In the genomic region with DNA sequence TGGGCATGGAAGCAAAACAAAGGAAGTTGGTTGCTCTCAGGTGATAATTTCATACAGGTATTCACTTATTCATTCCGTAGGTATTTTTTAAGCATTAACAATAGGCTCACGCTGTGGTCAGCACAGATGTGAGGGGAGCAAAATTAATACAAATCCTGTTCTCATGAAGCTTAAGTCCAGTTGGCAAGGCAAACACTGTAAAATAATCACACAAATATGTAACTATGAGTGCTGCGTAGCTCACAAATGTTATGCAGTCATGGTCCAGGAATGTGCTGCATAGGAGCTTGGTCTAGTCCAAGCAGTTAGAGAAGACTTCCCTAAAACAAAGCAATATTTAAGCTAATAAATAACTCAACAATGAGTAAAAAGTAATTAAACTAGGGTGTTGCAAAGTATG, we compare ENCODE assay signal across 16 cellular contexts. TPM values are rescaled to one million over a fixed set of nuclear protein-coding genes. Genes with fewer than 3 reads are reported as not detected.
DNase-seq lines count a peak whose midpoint lies in the region; ATAC-seq and TF ChIP-seq lines count a peak whose summit lies in the region.
"Had no signal": no experiment of that assay in that cellular context is flagged by ENCODE, and none has a peak within 500 bp of the region (broad histone marks: within the 10 kb centered on the region; RNA-seq: fewer than 3 reads in every experiment).

No MANE protein-coding gene starts in this region.

- H3K4me3 Mint-ChIP-seq in H9 = no peak overlapping the region
- H3K4me3 Mint-ChIP-seq: central memory CD8-positive, alpha-beta T cell; stimulated activated naive B cell treated with anti-CD40 and anti-IgM and Interleukin-4, amounts not matched to agents 10 μg/mL and 1 μg/mL and 100 μg/mL, for 72 hours had no signal

- H2BK120ac ChIP-seq in H9 (ENCODE audit: low read depth, low read length, poor library complexity, severe bottlenecking) = no peak overlapping the region

- no peaks in the 10 kb centered on the region; the same call in none of the 2 replicates for H3K9me3 ChIP-seq in AG04450 (ENCODE audit: control insufficient read depth, insufficient read depth, low read length)
- no peaks in the 10 kb centered on the region for H3K9me3 ChIP-seq in H9 (ENCODE audit: control insufficient read depth, low read depth, low read length)

- no peaks in the 10 kb centered on the region for H3K23me2 ChIP-seq in H9 (ENCODE audit: insufficient read length, low read depth, low read length, poor library complexity, severe bottlenecking)

- H4K91ac ChIP-seq in H9 (ENCODE audit: insufficient read length, low read depth, low read length) = no peak overlapping the region

- no peaks in the 10 kb centered on the region for H4K20me1 ChIP-seq in H9 (ENCODE audit: control insufficient read depth, insufficient read depth, insufficient read length)

- DNase-seq in AG04450 (ENCODE audit: low read depth, low spot score) (peak; percentile 83), HT-29 (ENCODE audit: low spot score) (peak; percentile 58), astrocyte of the hippocampus (ENCODE audit: low read depth, low spot score) (peak; percentile 75), kidney tubule cell (ENCODE audit: low spot score) (peak; percentile 100), GM19238 (ENCODE audit: insufficient read length, low spot score) (no peak), NCI-H2227 (lab: John Stamatoyannopoulos, UW; ENCODE audit: unreplicated experiment) (no peak), H9 (no peak)
- DNase-seq: heart left ventricle; NCI-H524 treated with DMSO at 0.1 percent for 48 hours; stimulated activated CD4-positive, alpha-beta T cell treated with anti-CD3 and anti-CD28 coated beads, Interleukin-15, amount 100 ng/mL, for 24 hours; stimulated activated naive B cell treated with anti-CD40 and anti-IgM and Interleukin-4, amounts not matched to agents 10 μg/mL and 1 μg/mL and 100 μg/mL, for 72 hours had no signal

- H3K9me3 Mint-ChIP-seq in H9 = peaks cover 3% of the 10 kb centered on the region in 2 experiments; a peak in 3 of 5 replicates

- H3K27ac Mint-ChIP-seq in H9 = no peak overlapping the region
- H3K27ac Mint-ChIP-seq: stimulated activated naive B cell treated with anti-CD40 and anti-IgM and Interleukin-4, amounts not matched to agents 10 μg/mL and 1 μg/mL and 100 μg/mL, for 72 hours had no signal

- H3K4ac ChIP-seq in H9 (ENCODE audit: low read depth, low read length) = no peak overlapping the region

- H3K27me3 Mint-ChIP-seq in H9 (ENCODE audit: low read depth) = peaks cover 3% of the 10 kb centered on the region; the same call in 1 of the 2 replicates

- H2BK12ac ChIP-seq in H9 (ENCODE audit: insufficient read length, low read depth, low read length) = no peak overlapping the region

- H2BK15ac ChIP-seq in H9 (ENCODE audit: low read depth, low read length) = no peak overlapping the region

- no peak overlapping the region for H3K56ac ChIP-seq in H9 (ENCODE audit: insufficient read length, low read depth, low read length)

- H3K23ac ChIP-seq in H9 (ENCODE audit: insufficient read length, low read depth, low read length) = no peak overlapping the region

- H3K4me1 Mint-ChIP-seq in H9 = peaks cover 2 to 4% of the 10 kb centered on the region in 2 experiments
- H3K4me1 Mint-ChIP-seq: central memory CD8-positive, alpha-beta T cell; stimulated activated naive B cell treated with anti-CD40 and anti-IgM and Interleukin-4, amounts not matched to agents 10 μg/mL and 1 μg/mL and 100 μg/mL, for 72 hours had no signal

- no peak overlapping the region for H2AK5ac ChIP-seq in H9 (ENCODE audit: insufficient read length, low read length)

- H3K4me3 ChIP-seq in AG04450 (ENCODE audit: low read depth, low read length) = no peak overlapping the region
- H3K4me3 ChIP-seq: GM12878, heart left ventricle had no signal

- H3K36me3 Mint-ChIP-seq in H9 (ENCODE audit: insufficient read depth in 1 of 3, low read depth in 3 of 3) = peaks cover 0 to 4% (median 0%) of the 10 kb centered on the region in 3 experiments; a peak in 2 of 7 replicates
- H3K36me3 Mint-ChIP-seq: stimulated activated naive B cell treated with anti-CD40 and anti-IgM and Interleukin-4, amounts not matched to agents 10 μg/mL and 1 μg/mL and 100 μg/mL, for 72 hours had no signal

- no peak for TF ChIP-seq CTCF in AG04450 (IDR thresholded peaks at IDR 0.05; ENCODE audit: low read depth, low read length)
- TF ChIP-seq CTCF in H9 (conservative IDR thresholded peaks at IDR 0.05) = no peak

- H3K14ac ChIP-seq in H9 (ENCODE audit: insufficient read depth, low read length) = no peak overlapping the region

- no peak overlapping the region for H4K5ac ChIP-seq in H9 (ENCODE audit: insufficient read length, low read depth, low read length)

- no peaks in the 10 kb centered on the region for H3K79me2 ChIP-seq in H9 (ENCODE audit: insufficient read depth, low read length)

- H2BK20ac ChIP-seq in H9 (ENCODE audit: low read depth, low read length, poor library complexity, severe bottlenecking) = no peak overlapping the region

- no peak for ATAC-seq in HG03520 (IDR thresholded peaks at IDR 0.05; ENCODE audit: unreplicated experiment)
- ATAC-seq: GM12878; heart left ventricle; stimulated activated naive B cell treated with anti-CD40 and anti-IgM and Interleukin-4, amounts not matched to agents 10 μg/mL and 1 μg/mL and 100 μg/mL, for 72 hours had no signal

- H3K18ac ChIP-seq in H9 (ENCODE audit: insufficient read length, low read depth, low read length) = no peak overlapping the region

- CTCF ChIA-PET in AG04450 (lab: Charles Lee) = interaction anchor here (0.5 to 2.2 kb wide), 3 partner anchors 24 to 330 kb away, joined by 5 to 9 read pairs (median 8); no protein-coding TSS in a partner anchor

- no CpG with 5 or more reads among the region's 3 CpGs for WGBS in H9 (ENCODE audit: extremely low coverage, insufficient read length, low lambda C conversion rate)

- H2BK5ac ChIP-seq in H9 (ENCODE audit: insufficient read length, low read length) = no peak overlapping the region

- no peak overlapping the region for H3K9ac ChIP-seq in H9 (ENCODE audit: extremely low read depth, insufficient read length, low read length)

- H3T11ph ChIP-seq in H9 (ENCODE audit: low read length) = no peak overlapping the region

- POLR2A ChIA-PET in AG04450 (lab: Yijun Ruan, JAX) = interaction anchor here (0.5 to 1.1 kb wide), 3 partner anchors 9 to 75 kb away, joined by 3 to 9 read pairs (median 4); no protein-coding TSS in a partner anchor

- no peaks in the 10 kb centered on the region for H3K4me1 ChIP-seq in H9 (ENCODE audit: insufficient read depth, low read length)
- H3K4me1 ChIP-seq: heart left ventricle had no signal

- H2AFZ ChIP-seq in H9 (ENCODE audit: low read length) = no peak overlapping the region

- H3K4me2 ChIP-seq in H9 (ENCODE audit: insufficient read depth, insufficient read length, low read length) = no peak overlapping the region

- H3K79me1 ChIP-seq in H9 (ENCODE audit: insufficient read depth, low read depth, low read length, poor library complexity, severe bottlenecking) = no peaks in the 10 kb centered on the region

- H3K27me3 ChIP-seq in AG04450 (ENCODE audit: control insufficient read depth, insufficient read depth, low read length) (no peaks in the 10 kb centered on the region), H9 (ENCODE audit: insufficient read depth, low read length) (no peaks in the 10 kb centered on the region)

- H3K27ac ChIP-seq in AG04450 (ENCODE audit: low read depth, low read length) = peak overlapping the region; percentile 84
- no peak overlapping the region for H3K27ac ChIP-seq in H9 (ENCODE audit: insufficient read length, low read depth, low read length)
- H3K27ac ChIP-seq: C4-2B, heart left ventricle had no signal

- no peak overlapping the region for H4K8ac ChIP-seq in H9 (replicated peaks; ENCODE audit: insufficient read length, low read depth, low read length)

RNA-seq across cellular contexts. Expression of a gene that starts 23.9 kb away (rescaled TPM):
- not detected in 2 replicates for polyA plus RNA-seq in AG04450 (2011; rRNA removed)
- not detected in 2 replicates for polyA minus RNA-seq in AG04450 (2011; rRNA and poly(A)+ RNA removed)
- total RNA-seq in HT-29 (2014; rRNA removed; shearing (Covaris generic)) = 12.8 and 15.1 TPM in 2 replicates
- 1.7 and 2.2 TPM in 2 replicates for total RNA-seq in H9 (2021)
- total RNA-seq: GM12878 had no signal
- polyA plus RNA-seq: GM12878 had no signal

RNA-seq across cellular contexts. Expression of a gene that starts 31.1 kb away (rescaled TPM):
- not detected in 2 replicates for polyA plus RNA-seq in AG04450 (2011; rRNA removed)
- not detected in 2 replicates for polyA minus RNA-seq in AG04450 (2011; rRNA and poly(A)+ RNA removed)
- 0.42 TPM in 1 of 2 replicates, not detected in the other for total RNA-seq in HT-29 (2014; rRNA removed; shearing (Covaris generic))
- 0.66 and 1.2 TPM in 2 replicates for total RNA-seq in H9 (2021)
- total RNA-seq: GM12878; T-helper 2 cell treated with Interferon-gamma antibody and Interleukin-4, amounts not matched to agents 100 ng/mL and 5 ng/mL, for 36 hours had no signal
- polyA plus RNA-seq: GM12878 had no signal

Comparison
In these comparisons a context has a peak if more than half of its experiments do, and no peak if none do; other contexts are left out.
1. DNase-seq: peak in AG04450 (single experiment), HT-29 (single experiment), astrocyte of the hippocampus (single experiment) and kidney tubule cell (single experiment); none in GM19238 (single experiment), NCI-H2227 (single experiment) and H9 (single experiment).